1 cellular context compared by ENCODE assay signal in genomic region chr22:49972163-49973017, GRCh38.
TF ChIP-seq lines count a peak whose summit lies in the region.

No MANE protein-coding gene starts in this region.

TF ChIP-seq in WTC11, 78 proteins besides CTCF, POLR2A, EP300 and RAD21 (continued from another document):
- TF ChIP-seq MLX (CRISPR knock-in tag; IDR thresholded peaks at IDR 0.05) (no peak), GTF2I (CRISPR knock-in tag; conservative IDR thresholded peaks at IDR 0.05) (no peak), AFF4 (CRISPR knock-in tag; IDR thresholded peaks at IDR 0.05; ENCODE audit: borderline replicate concordance) (no peak)
